Comparison of ENCODE assay signal across 13 cellular contexts in the genomic region with DNA sequence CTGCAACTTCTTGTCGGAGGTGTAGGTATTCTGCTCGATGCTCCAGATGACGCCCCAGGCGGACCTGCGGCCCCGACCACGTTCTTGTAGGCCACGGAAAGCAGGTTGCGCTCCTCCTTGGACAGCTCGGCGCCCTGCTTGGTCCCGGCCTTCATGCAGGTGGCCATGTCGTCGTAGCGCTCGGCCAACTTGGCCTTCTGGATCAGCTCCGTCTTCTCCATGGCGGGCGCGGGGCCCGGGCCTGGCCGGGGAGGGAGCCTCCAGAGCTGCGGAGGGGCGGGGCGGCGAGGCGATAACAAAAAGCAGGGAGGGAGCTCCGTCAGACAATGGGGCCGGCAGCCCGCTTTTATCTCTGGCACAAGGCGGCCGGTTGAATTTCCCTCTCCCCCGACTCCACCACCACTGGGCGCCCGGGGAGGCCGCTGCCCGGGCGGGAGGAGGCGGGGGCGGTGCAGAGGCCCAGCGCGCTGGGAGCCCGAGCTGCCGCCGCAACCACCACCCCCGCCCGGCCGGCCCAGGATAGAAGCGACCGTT. TPM values are rescaled to one million over a fixed set of nuclear protein-coding genes. Genes with fewer than 3 reads are reported as not detected.
A peak's percentile ranks its signal among the peaks of the same experiment; 100 is the strongest.
DNase-seq lines count a peak whose midpoint lies in the region; ATAC-seq and TF ChIP-seq lines count a peak whose summit lies in the region.
"Had no signal": no experiment of that assay in that cellular context is flagged by ENCODE, and none has a peak within 500 bp of the region (broad histone marks: within the 10 kb centered on the region; RNA-seq: fewer than 3 reads in every experiment).

No MANE protein-coding gene starts in this region.

- no peaks in the 10 kb centered on the region for H3K36me3 Mint-ChIP-seq in progenitor cell of endocrine pancreas (ENCODE audit: insufficient read depth)

- ATAC-seq in right cardiac atrium: peak; percentile 50 to 92
- ATAC-seq: activated CD4-positive, alpha-beta T cell treated with anti-CD3 and anti-CD28 coated beads for 36 hours; body of pancreas; PC-3 had no signal

- 12% methylated on average over 50 of the region's 50 CpGs for WGBS in right cardiac atrium

- DNase-seq in ELR (ENCODE audit: low read depth): peak; percentile 12
- peak; percentile 11 for DNase-seq in astrocyte of the hippocampus (ENCODE audit: low read depth, low spot score)
- DNase-seq in right cardiac atrium: peak; percentile 46 to 78 (median 70)
- peak; percentile 32 for DNase-seq in progenitor cell of endocrine pancreas (ENCODE audit: low spot score, unreplicated experiment)
- DNase-seq in OCI-M1 (lab: John Stamatoyannopoulos, UW): no peak
- DNase-seq in KBM-7: no peak
- DNase-seq in NK-92 (lab: John Stamatoyannopoulos, UW; ENCODE audit: unreplicated experiment): no peak
- DNase-seq in A673 (ENCODE audit: low spot score): no peak
- DNase-seq: activated CD4-positive, alpha-beta T cell treated with anti-CD3 and anti-CD28 coated beads for 36 hours; NCI-H1417 treated with DMSO at 0.1 percent for 48 hours; PC-3 had no signal

- H3K4me1 ChIP-seq in right cardiac atrium (ENCODE audit: control insufficient read depth, insufficient read depth, low read length): no peaks in the 10 kb centered on the region
- H3K4me1 ChIP-seq in A673 (ENCODE audit: insufficient read depth, low read length, poor library complexity, severe bottlenecking): no peaks in the 10 kb centered on the region
- H3K4me1 ChIP-seq: body of pancreas had no signal

- POLR2A ChIA-PET in A673 (lab: Charles Lee; ENCODE audit: low non-redundant PET): no interaction called here

- H3K27me3 ChIP-seq in right cardiac atrium (ENCODE audit: control insufficient read depth, insufficient read depth) (no peaks in the 10 kb centered on the region), A673 (replicated peaks; ENCODE audit: insufficient read depth, low read depth, low read length, poor library complexity) (no peaks in the 10 kb centered on the region)
- H3K27me3 ChIP-seq: body of pancreas had no signal

- H3K4me1 Mint-ChIP-seq in progenitor cell of endocrine pancreas (ENCODE audit: low read depth): no peaks in the 10 kb centered on the region

- peaks cover 24% of the 10 kb centered on the region for H3K9me3 Mint-ChIP-seq in progenitor cell of endocrine pancreas (ENCODE audit: low read depth)

- CTCF ChIA-PET in A673 (lab: Charles Lee): no interaction called here

- in situ Hi-C loops in KBM-7 (cut with MboI; ENCODE audit: low pct_unique_long_range_greater_than_20kb, low sequenced_read_pairs): no loop called here

- no peak for TF ChIP-seq CTCF in progenitor cell of endocrine pancreas (IDR thresholded peaks at IDR 0.05; ENCODE audit: unreplicated experiment)
- TF ChIP-seq CTCF in A673 (conservative IDR thresholded peaks at IDR 0.05; ENCODE audit: low read depth, low read length): no peak

- no peaks in the 10 kb centered on the region for H3K36me3 ChIP-seq in A673 (ENCODE audit: insufficient read depth, low read length, poor library complexity, severe bottlenecking)

- H3K27me3 Mint-ChIP-seq in progenitor cell of endocrine pancreas: no peaks in the 10 kb centered on the region

- H3K9me3 ChIP-seq in right cardiac atrium (ENCODE audit: control insufficient read depth, low read length): no peaks in the 10 kb centered on the region
- H3K9me3 ChIP-seq in A673 (ENCODE audit: low read depth, low read length, poor library complexity, severe bottlenecking): no peaks in the 10 kb centered on the region
- H3K9me3 ChIP-seq: body of pancreas had no signal

- BruUV-seq in A673 (replicated peaks; lab: Mats Ljungman, UMichigan): no TSS peak

- intact Hi-C loops in right cardiac atrium (cut with DNase I): no loop called here
- intact Hi-C loops in A673 (cut with micrococcal nuclease; ENCODE audit: unreplicated experiment): no loop called here

- H3K27ac ChIP-seq in right cardiac atrium (ENCODE audit: low read length): no peak overlapping the region
- no peak overlapping the region for H3K27ac ChIP-seq in A673 (ENCODE audit: low read depth, low read length, poor library complexity, severe bottlenecking)
- H3K27ac ChIP-seq: body of pancreas, C4-2B had no signal

- peak overlapping the region; percentile 59 for H3K4me3 Mint-ChIP-seq in progenitor cell of endocrine pancreas (ENCODE audit: low read depth)
- H3K4me3 Mint-ChIP-seq: activated CD4-positive, alpha-beta T cell treated with anti-CD3 and anti-CD28 coated beads for 36 hours had no signal

- peak overlapping the region; percentile 49 for H3K4me3 ChIP-seq in right cardiac atrium (ENCODE audit: low read length)
- H3K4me3 ChIP-seq in A673 (ENCODE audit: low read depth, low read length, poor library complexity, severe bottlenecking): no peak overlapping the region
- H3K4me3 ChIP-seq: body of pancreas had no signal

- H3K27ac Mint-ChIP-seq in progenitor cell of endocrine pancreas: no peak overlapping the region
- H3K27ac Mint-ChIP-seq: activated CD4-positive, alpha-beta T cell treated with anti-CD3 and anti-CD28 coated beads for 36 hours had no signal

RNA-seq across cellular contexts. Expression of a gene that starts 28.3 kb away (rescaled TPM):
- total RNA-seq in right cardiac atrium: under 1 TPM; 0.03 to 0.17 (median 0.13) TPM
- polyA plus RNA-seq in right cardiac atrium: 0.27 TPM
- total RNA-seq in progenitor cell of endocrine pancreas: 0.29 and 0.44 TPM in 2 replicates
- total RNA-seq in A673 (2021): 0.45 and 0.68 TPM in 2 replicates
- total RNA-seq: body of pancreas had no signal

Comparison
In these comparisons a context has a peak if more than half of its experiments do, and no peak if none do; other contexts are left out.
1. DNase-seq: peak in ELR (single experiment), astrocyte of the hippocampus (single experiment), right cardiac atrium (3 of 3) and progenitor cell of endocrine pancreas (single experiment); none in OCI-M1 (single experiment), KBM-7 (single experiment), NK-92 (single experiment) and A673 (single experiment).